2 cellular contexts compared by ENCODE assay signal in the genomic region with DNA sequence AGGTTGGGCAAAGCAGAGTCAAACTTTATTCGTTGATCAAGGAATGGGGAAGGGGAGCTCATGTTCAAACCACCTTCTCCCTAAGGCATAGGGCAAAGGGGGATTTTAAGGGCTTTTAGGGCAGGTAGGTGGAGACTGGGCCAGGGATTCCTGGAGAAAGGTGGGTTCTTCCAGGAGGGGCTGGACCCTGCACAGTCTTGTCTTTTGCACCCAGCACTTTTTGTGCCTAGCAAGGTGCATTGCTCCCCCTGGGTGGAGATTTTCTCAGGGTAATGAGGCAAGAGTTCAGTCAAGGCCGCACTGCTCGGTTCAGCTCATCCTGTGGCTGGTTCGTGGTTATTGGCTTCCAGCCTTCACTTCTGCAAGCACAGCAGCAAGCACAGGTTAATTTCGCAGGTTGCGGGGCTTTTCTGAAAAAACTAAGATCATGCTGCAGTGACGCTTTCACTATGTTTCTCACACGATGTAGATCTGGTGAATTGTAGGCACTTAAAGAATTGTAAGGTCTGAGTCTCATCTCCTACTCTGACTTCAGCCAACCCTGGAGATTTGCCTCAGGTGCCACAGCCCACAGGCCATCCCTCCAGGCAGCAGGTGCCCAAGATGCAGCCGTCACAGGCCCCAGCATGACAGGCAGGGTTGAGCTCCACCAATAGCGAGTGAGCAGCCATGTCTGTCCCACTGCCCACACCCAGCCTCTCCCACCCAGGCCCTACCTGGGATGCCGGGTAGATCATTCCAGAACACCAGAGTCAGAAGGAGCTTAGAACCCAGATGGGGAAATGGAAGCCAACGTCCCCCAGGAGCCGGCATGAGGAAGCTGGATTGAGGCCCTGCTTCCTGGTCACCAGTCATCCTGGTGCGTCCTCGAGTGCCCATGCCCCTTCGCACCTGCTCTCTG.
TF ChIP-seq lines count a peak whose summit lies in the region.

No MANE protein-coding gene starts in this region.

TF ChIP-seq in SK-N-SH, 30 proteins besides CTCF, POLR2A, EP300 and RAD21 (continued from another document):
- TF ChIP-seq, protein P1, sequence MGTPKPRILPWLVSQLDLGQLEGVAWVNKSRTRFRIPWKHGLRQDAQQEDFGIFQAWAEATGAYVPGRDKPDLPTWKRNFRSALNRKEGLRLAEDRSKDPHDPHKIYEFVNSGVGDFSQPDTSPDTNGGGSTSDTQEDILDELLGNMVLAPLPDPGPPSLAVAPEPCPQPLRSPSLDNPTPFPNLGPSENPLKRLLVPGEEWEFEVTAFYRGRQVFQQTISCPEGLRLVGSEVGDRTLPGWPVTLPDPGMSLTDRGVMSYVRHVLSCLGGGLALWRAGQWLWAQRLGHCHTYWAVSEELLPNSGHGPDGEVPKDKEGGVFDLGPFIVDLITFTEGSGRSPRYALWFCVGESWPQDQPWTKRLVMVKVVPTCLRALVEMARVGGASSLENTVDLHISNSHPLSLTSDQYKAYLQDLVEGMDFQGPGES (IDR thresholded peaks at IDR 0.05; ENCODE audit: low read depth, low read length) = no peak
- TF ChIP-seq PBX3 (IDR thresholded peaks at IDR 0.05) (no peak), ELF1 (IDR thresholded peaks at IDR 0.05) (no peak), SMC3 (IDR thresholded peaks at IDR 0.05; ENCODE audit: low read depth, low read length) (no peak), USF1 (IDR thresholded peaks at IDR 0.05; ENCODE audit: borderline replicate concordance, low read depth) (no peak), RCOR1 (IDR thresholded peaks at IDR 0.05; ENCODE audit: low read length) (no peak), MAX (IDR thresholded peaks at IDR 0.05; ENCODE audit: low read depth) (no peak), GABPA (IDR thresholded peaks at IDR 0.05; ENCODE audit: low read depth) (no peak), TCF12 (IDR thresholded peaks at IDR 0.05) (no peak), RXRA (IDR thresholded peaks at IDR 0.05; ENCODE audit: borderline replicate concordance, low read depth) (no peak), FOXJ3 (CRISPR knock-in tag; IDR thresholded peaks at IDR 0.05) (no peak), CHD2 (IDR thresholded peaks at IDR 0.05; ENCODE audit: low read length, partially characterized antibody) (no peak), TEAD4 (IDR thresholded peaks at IDR 0.05; ENCODE audit: borderline replicate concordance, insufficient read depth) (no peak), FOSL2 (IDR thresholded peaks at IDR 0.05; ENCODE audit: borderline replicate concordance, low read depth) (no peak), POLR2AphosphoS5 (IDR thresholded peaks at IDR 0.05; ENCODE audit: low read depth, low read length) (no peak), MXI1 (IDR thresholded peaks at IDR 0.05; ENCODE audit: low read depth, low read length) (no peak), RFX5 (IDR thresholded peaks at IDR 0.05; ENCODE audit: low read length) (no peak), EZH2phosphoT487 (IDR thresholded peaks at IDR 0.05; ENCODE audit: borderline replicate concordance, low read depth) (no peak)
- TF ChIP-seq, protein P2, sequence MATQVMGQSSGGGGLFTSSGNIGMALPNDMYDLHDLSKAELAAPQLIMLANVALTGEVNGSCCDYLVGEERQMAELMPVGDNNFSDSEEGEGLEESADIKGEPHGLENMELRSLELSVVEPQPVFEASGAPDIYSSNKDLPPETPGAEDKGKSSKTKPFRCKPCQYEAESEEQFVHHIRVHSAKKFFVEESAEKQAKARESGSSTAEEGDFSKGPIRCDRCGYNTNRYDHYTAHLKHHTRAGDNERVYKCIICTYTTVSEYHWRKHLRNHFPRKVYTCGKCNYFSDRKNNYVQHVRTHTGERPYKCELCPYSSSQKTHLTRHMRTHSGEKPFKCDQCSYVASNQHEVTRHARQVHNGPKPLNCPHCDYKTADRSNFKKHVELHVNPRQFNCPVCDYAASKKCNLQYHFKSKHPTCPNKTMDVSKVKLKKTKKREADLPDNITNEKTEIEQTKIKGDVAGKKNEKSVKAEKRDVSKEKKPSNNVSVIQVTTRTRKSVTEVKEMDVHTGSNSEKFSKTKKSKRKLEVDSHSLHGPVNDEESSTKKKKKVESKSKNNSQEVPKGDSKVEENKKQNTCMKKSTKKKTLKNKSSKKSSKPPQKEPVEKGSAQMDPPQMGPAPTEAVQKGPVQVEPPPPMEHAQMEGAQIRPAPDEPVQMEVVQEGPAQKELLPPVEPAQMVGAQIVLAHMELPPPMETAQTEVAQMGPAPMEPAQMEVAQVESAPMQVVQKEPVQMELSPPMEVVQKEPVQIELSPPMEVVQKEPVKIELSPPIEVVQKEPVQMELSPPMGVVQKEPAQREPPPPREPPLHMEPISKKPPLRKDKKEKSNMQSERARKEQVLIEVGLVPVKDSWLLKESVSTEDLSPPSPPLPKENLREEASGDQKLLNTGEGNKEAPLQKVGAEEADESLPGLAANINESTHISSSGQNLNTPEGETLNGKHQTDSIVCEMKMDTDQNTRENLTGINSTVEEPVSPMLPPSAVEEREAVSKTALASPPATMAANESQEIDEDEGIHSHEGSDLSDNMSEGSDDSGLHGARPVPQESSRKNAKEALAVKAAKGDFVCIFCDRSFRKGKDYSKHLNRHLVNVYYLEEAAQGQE (IDR thresholded peaks at IDR 0.05; ENCODE audit: low read depth, low read length) = no peak

TF ChIP-seq in SK-N-SH treated with all-trans-retinoic acid at 6 μM for 48 hours, 23 proteins besides CTCF, POLR2A, EP300 and RAD21 (continued from another document):
- TF ChIP-seq ZNF565 (CRISPR knock-in tag; conservative IDR thresholded peaks at IDR 0.05; ENCODE audit: low read depth) (no peak), CSDC2 (CRISPR knock-in tag; IDR thresholded peaks at IDR 0.05) (no peak), SNAI2 (CRISPR knock-in tag; IDR thresholded peaks at IDR 0.05) (no peak), ZFP3 (CRISPR knock-in tag; IDR thresholded peaks at IDR 0.05) (no peak), ZC3H10 (CRISPR knock-in tag; IDR thresholded peaks at IDR 0.05) (no peak), CREB5 (CRISPR knock-in tag; IDR thresholded peaks at IDR 0.05; ENCODE audit: low read depth) (no peak), TCF4 (CRISPR knock-in tag; IDR thresholded peaks at IDR 0.05; ENCODE audit: borderline replicate concordance) (no peak), ZFP30 (CRISPR knock-in tag; IDR thresholded peaks at IDR 0.05) (no peak), OSR1 (CRISPR knock-in tag; IDR thresholded peaks at IDR 0.05) (no peak), TSHZ2 (CRISPR knock-in tag; IDR thresholded peaks at IDR 0.05) (no peak), ZNF8 (CRISPR knock-in tag; IDR thresholded peaks at IDR 0.05) (no peak)
- TF ChIP-seq, protein P3, sequence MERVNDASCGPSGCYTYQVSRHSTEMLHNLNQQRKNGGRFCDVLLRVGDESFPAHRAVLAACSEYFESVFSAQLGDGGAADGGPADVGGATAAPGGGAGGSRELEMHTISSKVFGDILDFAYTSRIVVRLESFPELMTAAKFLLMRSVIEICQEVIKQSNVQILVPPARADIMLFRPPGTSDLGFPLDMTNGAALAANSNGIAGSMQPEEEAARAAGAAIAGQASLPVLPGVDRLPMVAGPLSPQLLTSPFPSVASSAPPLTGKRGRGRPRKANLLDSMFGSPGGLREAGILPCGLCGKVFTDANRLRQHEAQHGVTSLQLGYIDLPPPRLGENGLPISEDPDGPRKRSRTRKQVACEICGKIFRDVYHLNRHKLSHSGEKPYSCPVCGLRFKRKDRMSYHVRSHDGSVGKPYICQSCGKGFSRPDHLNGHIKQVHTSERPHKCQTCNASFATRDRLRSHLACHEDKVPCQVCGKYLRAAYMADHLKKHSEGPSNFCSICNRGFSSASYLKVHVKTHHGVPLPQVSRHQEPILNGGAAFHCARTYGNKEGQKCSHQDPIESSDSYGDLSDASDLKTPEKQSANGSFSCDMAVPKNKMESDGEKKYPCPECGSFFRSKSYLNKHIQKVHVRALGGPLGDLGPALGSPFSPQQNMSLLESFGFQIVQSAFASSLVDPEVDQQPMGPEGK (CRISPR knock-in tag; IDR thresholded peaks at IDR 0.05; ENCODE audit: borderline replicate concordance) = no peak
- TF ChIP-seq, protein P4, sequence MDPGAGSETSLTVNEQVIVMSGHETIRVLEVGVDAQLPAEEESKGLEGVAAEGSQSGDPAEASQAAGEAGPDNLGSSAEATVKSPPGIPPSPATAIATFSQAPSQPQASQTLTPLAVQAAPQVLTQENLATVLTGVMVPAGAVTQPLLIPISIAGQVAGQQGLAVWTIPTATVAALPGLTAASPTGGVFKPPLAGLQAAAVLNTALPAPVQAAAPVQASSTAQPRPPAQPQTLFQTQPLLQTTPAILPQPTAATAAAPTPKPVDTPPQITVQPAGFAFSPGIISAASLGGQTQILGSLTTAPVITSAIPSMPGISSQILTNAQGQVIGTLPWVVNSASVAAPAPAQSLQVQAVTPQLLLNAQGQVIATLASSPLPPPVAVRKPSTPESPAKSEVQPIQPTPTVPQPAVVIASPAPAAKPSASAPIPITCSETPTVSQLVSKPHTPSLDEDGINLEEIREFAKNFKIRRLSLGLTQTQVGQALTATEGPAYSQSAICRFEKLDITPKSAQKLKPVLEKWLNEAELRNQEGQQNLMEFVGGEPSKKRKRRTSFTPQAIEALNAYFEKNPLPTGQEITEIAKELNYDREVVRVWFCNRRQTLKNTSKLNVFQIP (CRISPR knock-in tag; IDR thresholded peaks at IDR 0.05; ENCODE audit: borderline replicate concordance, low read depth) = no peak
